In genomic region chr6:7697820-7698623, GRCh38 we compare ENCODE assay signal across 8 cellular contexts. TPM values are rescaled to one million over a fixed set of nuclear protein-coding genes. Genes with fewer than 3 reads are reported as not detected.
A peak's percentile ranks its signal among the peaks of the same experiment; 100 is the strongest.
DNase-seq lines count a peak whose midpoint lies in the region; ATAC-seq and TF ChIP-seq lines count a peak whose summit lies in the region.

No MANE protein-coding gene starts in this region.

- H3K23ac ChIP-seq in IMR-90 (ENCODE audit: low read depth, low read length) = peak overlapping the region; percentile 54

- peak overlapping the region; percentile 51 for H3K9ac ChIP-seq in IMR-90 (ENCODE audit: low read depth, low read length)

- no peaks in the 10 kb centered on the region for H3K36me3 ChIP-seq in IMR-90 (ENCODE audit: control insufficient read depth, insufficient read depth, low read length)
- H3K36me3 ChIP-seq in right lobe of liver = no peaks in the 10 kb centered on the region

- in situ Hi-C loops in ACHN (cut with HindIII; ENCODE audit: low pct_ligation_motif_present, low pct_unique_long_range_greater_than_20kb, low sequenced_read_pairs) (no loop called here), IMR-90 (cut with MboI; ENCODE audit: low sequenced_read_pairs) (no loop called here)

- H3K4me1 ChIP-seq in IMR-90 (ENCODE audit: control insufficient read depth, insufficient read depth, low read length) = no peaks in the 10 kb centered on the region
- H3K4me1 ChIP-seq in right lobe of liver = peaks cover 0 to 8% (median 4%) of the 10 kb centered on the region in 4 donors

- peak overlapping the region; percentile 79 for H4K5ac ChIP-seq in IMR-90 (ENCODE audit: low read depth, low read length)

- H3K4ac ChIP-seq in IMR-90 (ENCODE audit: low read depth, low read length) = peak overlapping the region; percentile 75

- no peaks in the 10 kb centered on the region for H3K9me3 ChIP-seq in IMR-90 (ENCODE audit: control insufficient read depth, insufficient read depth, low read length)
- H3K9me3 ChIP-seq in right lobe of liver = no peaks in the 10 kb centered on the region

- H2AFZ ChIP-seq in IMR-90 (replicated peaks; ENCODE audit: low read length, poor library complexity) = peak overlapping the region; percentile 64

- H4K8ac ChIP-seq in IMR-90 (ENCODE audit: low read depth in 2 of 2, low read length in 2 of 2) = peak overlapping the region; percentile 43 to 83

- H3K18ac ChIP-seq in IMR-90 (ENCODE audit: low read depth, low read length) = peak overlapping the region; percentile 85

- no TSS peak for BruUV-seq in IMR-90 (replicated peaks; lab: Mats Ljungman, UMichigan)

- H2AK9ac ChIP-seq in IMR-90 (replicated peaks; ENCODE audit: low read depth, low read length, poor library complexity) = no peak overlapping the region

- peak overlapping the region; percentile 96 for H2BK5ac ChIP-seq in IMR-90 (ENCODE audit: low read depth, low read length, poor library complexity, severe bottlenecking)

- peak overlapping the region; percentile 83 for H3K4me2 ChIP-seq in IMR-90 (ENCODE audit: low read depth, low read length)

- TF ChIP-seq POLR2A in IMR-90 (IDR thresholded peaks at IDR 0.05; ENCODE audit: low read depth, low read length) = no peak
- TF ChIP-seq POLR2A in right lobe of liver (IDR thresholded peaks at IDR 0.05) = no peak

- intact Hi-C loops in IMR-90 (cut with micrococcal nuclease) = no loop called here
- intact Hi-C loops in right lobe of liver (cut with DNase I) = no loop called here

- peak overlapping the region; percentile 88 for H3K27ac ChIP-seq in IMR-90 (ENCODE audit: insufficient read depth, low read length)
- H3K27ac ChIP-seq in right lobe of liver = peak overlapping the region; percentile 61 to 88 (median 69)

- TF ChIP-seq CTCF in IMR-90 (conservative IDR thresholded peaks at IDR 0.05; ENCODE audit: low read depth, low read length) (no peak), right lobe of liver (IDR thresholded peaks at IDR 0.05) (no peak)

- POLR2A ChIA-PET in IMR-90 (lab: Charles Lee; ENCODE audit: unreplicated experiment) = interaction anchor here (0.6 kb wide), 2 partner anchors 25 to 145 kb away, joined by 4 read pairs; no protein-coding TSS in a partner anchor

- peak overlapping the region; percentile 53 for H3K14ac ChIP-seq in IMR-90 (replicated peaks; ENCODE audit: low read depth, low read length)

- no peak overlapping the region for H2AK5ac ChIP-seq in IMR-90 (ENCODE audit: low read depth, low read length)

- H3K4me3 ChIP-seq in IMR-90 (ENCODE audit: insufficient read depth, low read depth, low read length) (peak overlapping the region; percentile 12; the same call in 1 of the 2 replicates), right lobe of liver (no peak overlapping the region)

- no peak for TF ChIP-seq RAD21 in IMR-90 (IDR thresholded peaks at IDR 0.05; ENCODE audit: low read length)

- H3K56ac ChIP-seq in IMR-90 (ENCODE audit: extremely low read depth, insufficient read depth, low read length) = peak overlapping the region; percentile 92

- peaks cover 3% of the 10 kb centered on the region; the same call in 1 of the 2 replicates for H4K20me1 ChIP-seq in IMR-90 (ENCODE audit: insufficient read depth, low read length)

- peak overlapping the region; percentile 89 for H2BK120ac ChIP-seq in IMR-90 (ENCODE audit: low read depth, low read length)

- peak overlapping the region; percentile 71 for H4K91ac ChIP-seq in IMR-90 (ENCODE audit: insufficient read depth, low read depth, low read length)

- peak; percentile 84 for ATAC-seq in IMR-90 (ENCODE audit: low read depth)
- peak; percentile 80 to 89 (median 84) for ATAC-seq in right lobe of liver
- ATAC-seq in HG03045 (IDR thresholded peaks at IDR 0.05; ENCODE audit: unreplicated experiment) = no peak
- no peak for ATAC-seq in HG03565 (IDR thresholded peaks at IDR 0.05; ENCODE audit: unreplicated experiment)
- ATAC-seq in HG02623 (IDR thresholded peaks at IDR 0.05; ENCODE audit: unreplicated experiment) = no peak

- dilution Hi-C loops in IMR-90 (cut with HindIII; ENCODE audit: low sequenced_read_pairs, unreplicated experiment) = no loop called here

- H3K79me1 ChIP-seq in IMR-90 (ENCODE audit: low read depth in 1 of 2, low read length in 2 of 2) = no peaks in the 10 kb centered on the region

- CTCF ChIA-PET in IMR-90 (lab: Yijun Ruan, JAX) = no interaction called here

- DNase-seq in ACHN = peak; percentile 64
- DNase-seq in IMR-90 = peak; percentile 97
- peak; percentile 88 for DNase-seq in amniotic epithelial cell (ENCODE audit: low read depth)
- DNase-seq in right lobe of liver = peak; percentile 42 to 69 (median 62)
- DNase-seq in NCI-H446 (lab: John Stamatoyannopoulos, UW) = no peak

- H2BK15ac ChIP-seq in IMR-90 (ENCODE audit: low read depth, low read length) = peak overlapping the region; percentile 43; the same call in 1 of the 3 replicates

- WGBS in IMR-90 (ENCODE audit: extremely low coverage in 2 of 2, insufficient read length in 1 of 2), 2 experiments = 0% methylated on average over 1 of the region's 12 CpGs; no CpG with 5 or more reads in 1 of the 2 experiments
- WGBS in right lobe of liver (ENCODE audit: insufficient coverage, low coverage, low lambda C conversion rate, missing lambda C conversion rate) = 11% methylated on average over 12 of the region's 12 CpGs

- H2BK20ac ChIP-seq in IMR-90 (ENCODE audit: low read depth, low read length) = peak overlapping the region; percentile 83

- 0 out of 2 replicates have a peak, but pooled peaks cover 2% of the 10 kb centered on the region for H3K9me1 ChIP-seq in IMR-90 (ENCODE audit: insufficient read depth, low read length)

- H3K27me3 ChIP-seq in IMR-90 (ENCODE audit: control insufficient read depth, insufficient read depth, low read length) (no peaks in the 10 kb centered on the region), right lobe of liver (no peaks in the 10 kb centered on the region)

TF ChIP-seq in IMR-90, 13 proteins besides CTCF, POLR2A, EP300 and RAD21:
- TF ChIP-seq USF2 (IDR thresholded peaks at IDR 0.05; ENCODE audit: low read depth, low read length) (no peak), NFE2L2 (IDR thresholded peaks at IDR 0.05; ENCODE audit: low read depth, low read length) (peak; percentile 39; the same call in 1 of the 2 replicates), FOS (IDR thresholded peaks at IDR 0.05; ENCODE audit: low read depth, low read length) (peak; percentile 73; the same call in 1 of the 2 replicates), BHLHE40 (IDR thresholded peaks at IDR 0.05; ENCODE audit: low read depth, low read length) (no peak; the same call in 1 of the 2 replicates), RCOR1 (IDR thresholded peaks at IDR 0.05; ENCODE audit: insufficient replicate concordance, low read length) (peak; percentile 67), CEBPB (IDR thresholded peaks at IDR 0.05; ENCODE audit: low read depth, low read length) (peak; percentile 100)

RNA-seq across cellular contexts. Expression of gene BMP6, which starts 27.9 kb away (rescaled TPM):
- 0.18 and 0.28 TPM in 2 replicates for total RNA-seq in IMR-90 (2012; rRNA removed)
- 0.19 TPM in 2 replicates for polyA plus RNA-seq in IMR-90 (2012; rRNA removed)
- polyA plus RNA-seq in IMR-90 (2012; cell fraction: cytosol; rRNA removed) = 0.14 and 0.20 TPM in 2 replicates
- polyA plus RNA-seq in IMR-90 (2012; cell fraction: nucleus; rRNA removed; ENCODE audit: low replicate concordance) = 0.07 and 0.17 TPM in 2 replicates
- 1 to 10 TPM; 1.8 to 4.4 (median 2.6) TPM for total RNA-seq in right lobe of liver

Comparison
In these comparisons a context has a peak if more than half of its experiments do, and no peak if none do; other contexts are left out.
1. DNase-seq: peak in ACHN (single experiment), IMR-90 (single experiment), amniotic epithelial cell (single experiment) and right lobe of liver (3 of 3); none in NCI-H446 (0 of 2).
2. ATAC-seq: peak in IMR-90 (single experiment) and right lobe of liver (4 of 4); none in HG03045 (single experiment), HG03565 (single experiment) and HG02623 (single experiment).